10 cellular contexts compared by ENCODE assay signal in the genomic region with DNA sequence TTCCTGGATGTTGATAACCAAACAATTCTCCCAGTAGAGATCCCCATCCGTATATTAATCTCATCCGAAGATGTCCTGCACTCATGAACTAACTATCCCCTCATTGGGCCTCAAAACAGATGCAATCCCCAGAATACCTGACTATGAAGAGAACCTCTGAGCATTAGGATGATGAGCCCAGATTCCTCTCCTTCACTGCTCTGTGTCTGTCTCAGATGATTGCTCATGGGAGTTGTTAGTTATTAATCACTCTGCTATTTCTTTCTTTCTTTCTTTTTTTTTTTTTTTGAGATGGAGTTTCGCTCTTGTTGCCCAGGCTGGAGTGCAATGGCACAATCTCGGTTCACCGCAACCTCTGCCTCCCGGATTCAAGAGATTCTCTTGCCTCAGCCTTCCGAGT. TPM values are rescaled to one million over a fixed set of nuclear protein-coding genes. Genes with fewer than 3 reads are reported as not detected.
DNase-seq lines count a peak whose midpoint lies in the region; ATAC-seq, FAIRE-seq and TF ChIP-seq lines count a peak whose summit lies in the region.
"Not testable (repeated sequence)": the region's sequence is repeated elsewhere in the genome, so short reads cannot be mapped to it uniquely, and the experiment has no call there.
"Had no signal": no experiment of that assay in that cellular context is flagged by ENCODE, and none has a peak within 500 bp of the region (broad histone marks: within the 10 kb centered on the region; RNA-seq: fewer than 3 reads in every experiment).

No MANE protein-coding gene starts in this region.

- RAD21 ChIA-PET in GM12878 (lab: Charles Lee; ENCODE audit: unreplicated experiment), result interaction anchor here (0.8 to 5.8 kb wide), 8 partner anchors 9 to 106 kb away, joined by 3 to 123 read pairs (median 7); a partner anchor contains a TSS

- SMC1A ChIA-PET in GM12878 (lab: Charles Lee; ENCODE audit: uncharacterized antibody, unreplicated experiment), result interaction anchor here (1.5 to 8.1 kb wide), 8 partner anchors 7 to 66 kb away, joined by 3 to 132 read pairs (median 6); a partner anchor contains a TSS

- H2AFZ ChIP-seq in GM12878 (ENCODE audit: control insufficient read depth, low read depth, low read length), result not testable (repeated sequence)

- peaks cover 22% of the 10 kb centered on the region for H3K9me3 Mint-ChIP-seq in activated B cell treated with CpG ODN at 0.5 μM for 24 hours
- H3K9me3 Mint-ChIP-seq in activated CD8-positive, alpha-beta T cell treated with anti-CD3 and anti-CD28 coated beads for 36 hours, result peaks cover 27% of the 10 kb centered on the region
- peaks cover 20% of the 10 kb centered on the region for H3K9me3 Mint-ChIP-seq in activated naive CD4-positive, alpha-beta T cell treated with anti-CD3 and anti-CD28 coated beads for 36 hours
- H3K9me3 Mint-ChIP-seq in naive B cell, result peaks cover 11 to 42% (median 34%) of the 10 kb centered on the region in 7 donors

- ATAC-seq in activated B cell treated with CpG ODN at 0.5 μM for 24 hours (ENCODE audit: low read depth); activated CD8-positive, alpha-beta T cell treated with anti-CD3 and anti-CD28 coated beads for 36 hours; naive B cell (ENCODE audit: low read depth in 2 of 2): not testable (repeated sequence)
- peak; percentile 15; the same call in 2 of the 3 replicates for ATAC-seq in GM12878

- H3K4me1 Mint-ChIP-seq in activated B cell treated with CpG ODN at 0.5 μM for 24 hours (peaks cover 81% of the 10 kb centered on the region), naive B cell (peaks cover 67 to 79% (median 71%) of the 10 kb centered on the region in 3 donors)
- H3K4me1 Mint-ChIP-seq in activated CD8-positive, alpha-beta T cell treated with anti-CD3 and anti-CD28 coated beads for 36 hours (ENCODE audit: low read depth), result peaks cover 61% of the 10 kb centered on the region
- peaks cover 55% of the 10 kb centered on the region for H3K4me1 Mint-ChIP-seq in activated naive CD4-positive, alpha-beta T cell treated with anti-CD3 and anti-CD28 coated beads for 36 hours (ENCODE audit: low read depth)

- H4K20me1 ChIP-seq in BLaER1 treated with 17β-estradiol and CSF1 and Interleukin-3, amounts not matched to agents 10 nM and 100 nM; GM12878 (ENCODE audit: control insufficient read depth, insufficient read depth): not testable (repeated sequence)

- H3K4me3 ChIP-seq in BLaER1 treated with 17β-estradiol and CSF1 and Interleukin-3, amounts not matched to agents 10 nM and 100 nM, result peak overlapping the region in 1 of 10 experiments; percentile 6; a peak in 2 of 20 replicates
- not testable (repeated sequence) for H3K4me3 ChIP-seq in GM12878, spleen

- not testable (repeated sequence) for TF ChIP-seq EP300 in GM12878 (IDR thresholded peaks at IDR 0.05; ENCODE audit: borderline replicate concordance in 1 of 2, control insufficient read depth in 1 of 2, low read depth in 2 of 2, low read length in 2 of 2)

- peak overlapping the region; percentile 94 for H3K27ac Mint-ChIP-seq in activated B cell treated with CpG ODN at 0.5 μM for 24 hours
- peak overlapping the region; percentile 88 for H3K27ac Mint-ChIP-seq in activated CD8-positive, alpha-beta T cell treated with anti-CD3 and anti-CD28 coated beads for 36 hours
- peak overlapping the region; percentile 0 for H3K27ac Mint-ChIP-seq in activated naive CD4-positive, alpha-beta T cell treated with anti-CD3 and anti-CD28 coated beads for 36 hours
- peak overlapping the region; percentile 95 to 98 (median 98) for H3K27ac Mint-ChIP-seq in naive B cell

- peaks cover 0 to 13% (median 6%) of the 10 kb centered on the region in 11 experiments; a peak in 8 of 22 replicates for H3K36me3 ChIP-seq in BLaER1 treated with 17β-estradiol and CSF1 and Interleukin-3, amounts not matched to agents 10 nM and 100 nM
- peaks cover 15% of the 10 kb centered on the region for H3K36me3 ChIP-seq in KOPT-K1 (ENCODE audit: insufficient read depth, low read length)
- H3K36me3 ChIP-seq in GM12878 (ENCODE audit: control insufficient read depth in 2 of 2, insufficient read depth in 2 of 2, low read length in 1 of 2); spleen: not testable (repeated sequence)

- H3K27me3 ChIP-seq in BLaER1 treated with 17β-estradiol and CSF1 and Interleukin-3, amounts not matched to agents 10 nM and 100 nM; GM12878 (replicated peaks in 1 of 2; ENCODE audit: control insufficient read depth in 2 of 2, insufficient read depth in 2 of 2, low read length in 1 of 2); spleen (replicated peaks in 1 of 7): not testable (repeated sequence)

- H3K27ac ChIP-seq in BLaER1 treated with 17β-estradiol and CSF1 and Interleukin-3, amounts not matched to agents 10 nM and 100 nM, result peak overlapping the region in 10 of 11 experiments; percentile 59 to 93 (median 78); a peak in 20 of 22 replicates
- H3K27ac ChIP-seq in KOPT-K1 (ENCODE audit: low read depth, low read length, poor library complexity, severe bottlenecking), result peak overlapping the region; percentile 81
- peak overlapping the region; percentile 84 for H3K27ac ChIP-seq in GM12878 (ENCODE audit: control insufficient read depth, insufficient read depth)
- H3K27ac ChIP-seq in spleen, result peak overlapping the region in 7 of 8 donors; percentile 47 to 93 (median 87)

- DNase-seq in activated B cell treated with CpG ODN at 0.5 μM for 24 hours; activated CD8-positive, alpha-beta T cell treated with anti-CD3 and anti-CD28 coated beads for 36 hours; activated naive CD4-positive, alpha-beta T cell treated with anti-CD3 and anti-CD28 coated beads for 36 hours; GM12878 (ENCODE audit: low read depth, low spot score); naive B cell; spleen: not testable (repeated sequence)

- TF ChIP-seq POLR2A in GM12878 (IDR thresholded peaks at IDR 0.05; ENCODE audit: low read depth, low read length); spleen (IDR thresholded peaks at IDR 0.05): not testable (repeated sequence)

- peak overlapping the region in 9 of 11 experiments; percentile 43 to 82 (median 70); a peak in 14 of 22 replicates for H3K9ac ChIP-seq in BLaER1 treated with 17β-estradiol and CSF1 and Interleukin-3, amounts not matched to agents 10 nM and 100 nM
- 0 out of 2 replicates have a peak overlapping the region, but pooled peaks have one; percentile 32 for H3K9ac ChIP-seq in GM12878 (ENCODE audit: control insufficient read depth, insufficient read depth, low read length)

- peak overlapping the region; percentile 66 to 93 (median 83); a peak in 21 of 22 replicates for H3K4me2 ChIP-seq in BLaER1 treated with 17β-estradiol and CSF1 and Interleukin-3, amounts not matched to agents 10 nM and 100 nM
- peak overlapping the region; percentile 80; the same call in 1 of the 2 replicates for H3K4me2 ChIP-seq in GM12878 (ENCODE audit: control insufficient read depth, insufficient read depth)

- BruUV-seq in GM12878 (replicated peaks; lab: Mats Ljungman, UMichigan), result not testable (repeated sequence)

- in situ Hi-C loops in GM12878 (cut with MboI), result not testable (repeated sequence)

- H3K4me3 Mint-ChIP-seq in activated B cell treated with CpG ODN at 0.5 μM for 24 hours, result peak overlapping the region; percentile 54
- H3K4me3 Mint-ChIP-seq in activated CD8-positive, alpha-beta T cell treated with anti-CD3 and anti-CD28 coated beads for 36 hours; activated naive CD4-positive, alpha-beta T cell treated with anti-CD3 and anti-CD28 coated beads for 36 hours: not testable (repeated sequence)
- H3K4me3 Mint-ChIP-seq in naive B cell, result peak overlapping the region; percentile 41 to 88 (median 79)

- intact Hi-C loops in activated B cell treated with CpG ODN at 0.5 μM for 24 hours (cut with micrococcal nuclease), result loop anchor here (2.0 kb wide), 1 partner anchor 27 kb away; no protein-coding TSS in a partner anchor
- intact Hi-C loops in activated CD8-positive, alpha-beta T cell treated with anti-CD3 and anti-CD28 coated beads for 36 hours (cut with micrococcal nuclease); activated naive CD4-positive, alpha-beta T cell treated with anti-CD3 and anti-CD28 coated beads for 36 hours (cut with micrococcal nuclease); GM12878 (cut with micrococcal nuclease; ENCODE audit: unreplicated experiment); spleen (cut with DNase I; ENCODE audit: low total_unique reads): not testable (repeated sequence)

- H3K27me3 Mint-ChIP-seq in activated B cell treated with CpG ODN at 0.5 μM for 24 hours; activated CD8-positive, alpha-beta T cell treated with anti-CD3 and anti-CD28 coated beads for 36 hours; activated naive CD4-positive, alpha-beta T cell treated with anti-CD3 and anti-CD28 coated beads for 36 hours (ENCODE audit: low read depth); naive B cell: not testable (repeated sequence)

- not testable (repeated sequence) for H3K79me2 ChIP-seq in GM12878 (ENCODE audit: control insufficient read depth, insufficient read depth, low read length)

- CTCF ChIA-PET in activated B cell treated with CpG ODN at 0.5 μM for 24 hours (lab: Charles Lee), result interaction anchor here (1.3 to 2.0 kb wide), 2 partner anchors 15 to 43 kb away, joined by 3 to 15 read pairs; no protein-coding TSS in a partner anchor
- CTCF ChIA-PET in activated CD8-positive, alpha-beta T cell treated with anti-CD3 and anti-CD28 coated beads for 36 hours (lab: Charles Lee), result interaction anchor here (1.7 to 11.0 kb wide), 3 partner anchors 11 to 70 kb away, joined by 8 to 155 read pairs (median 37); a partner anchor contains a TSS
- CTCF ChIA-PET in activated naive CD4-positive, alpha-beta T cell treated with anti-CD3 and anti-CD28 coated beads for 36 hours (lab: Charles Lee), result interaction anchor here (2.5 to 5.7 kb wide), 3 partner anchors 8 to 43 kb away, joined by 9 to 64 read pairs (median 14); a partner anchor contains a TSS
- CTCF ChIA-PET in GM12878 (lab: Yijun Ruan, JAX), result interaction anchor here (3.1 to 6.8 kb wide), 2 partner anchors 12 to 43 kb away, joined by 19 to 123 read pairs; a partner anchor contains a TSS

- 74% methylated on average over 7 of the region's 7 CpGs for WGBS in GM12878 (ENCODE audit: insufficient coverage, insufficient replicate concordance, low lambda C conversion rate, missing lambda C conversion rate)
- 77 to 88% (median 83%) methylated on average over 7 of the region's 7 CpGs for WGBS in spleen, 5 donors

- TF ChIP-seq RAD21 in GM12878 (IDR thresholded peaks at IDR 0.05; ENCODE audit: insufficient read depth, low read depth, low read length), result not testable (repeated sequence)

- peaks cover 47 to 70% (median 57%) of the 10 kb centered on the region in 10 experiments for H3K4me1 ChIP-seq in BLaER1 treated with 17β-estradiol and CSF1 and Interleukin-3, amounts not matched to agents 10 nM and 100 nM
- peaks cover 46% of the 10 kb centered on the region for H3K4me1 ChIP-seq in GM12878 (ENCODE audit: control insufficient read depth, insufficient read depth, low read length)
- peaks cover 21 to 62% (median 49%) of the 10 kb centered on the region in 6 donors for H3K4me1 ChIP-seq in spleen

- H3K36me3 Mint-ChIP-seq in activated B cell treated with CpG ODN at 0.5 μM for 24 hours (ENCODE audit: low read depth), result peaks cover 78% of the 10 kb centered on the region
- H3K36me3 Mint-ChIP-seq in activated CD8-positive, alpha-beta T cell treated with anti-CD3 and anti-CD28 coated beads for 36 hours (ENCODE audit: low read depth), result peaks cover 29% of the 10 kb centered on the region
- peaks cover 25% of the 10 kb centered on the region for H3K36me3 Mint-ChIP-seq in activated naive CD4-positive, alpha-beta T cell treated with anti-CD3 and anti-CD28 coated beads for 36 hours (ENCODE audit: low read depth)
- H3K36me3 Mint-ChIP-seq in naive B cell, result peaks cover 22 to 31% of the 10 kb centered on the region in 2 donors

- not testable (repeated sequence) for TF ChIP-seq CTCF in activated B cell treated with CpG ODN at 0.5 μM for 24 hours (IDR thresholded peaks at IDR 0.05); activated CD8-positive, alpha-beta T cell treated with anti-CD3 and anti-CD28 coated beads for 36 hours (IDR thresholded peaks at IDR 0.05); GM12878 (IDR thresholded peaks at IDR 0.05 in 2 of 3, conservative IDR thresholded peaks at IDR 0.05 in 1 of 3; ENCODE audit: control insufficient read depth in 2 of 3, extremely low read depth in 1 of 3, insufficient read depth in 1 of 3, low read depth in 3 of 3, low read length in 3 of 3); spleen (IDR thresholded peaks at IDR 0.05 in 8 of 11, conservative IDR thresholded peaks at IDR 0.05 in 3 of 11)

- FAIRE-seq in GM12878 (lab: Jason Lieb, UNC), result not testable (repeated sequence)

- POLR2A ChIA-PET in activated B cell treated with CpG ODN at 0.5 μM for 24 hours (lab: Charles Lee), result interaction anchor here (0.7 to 6.4 kb wide), 5 partner anchors 12 to 422 kb away, joined by 3 to 135 read pairs (median 10); a partner anchor contains a TSS
- POLR2A ChIA-PET in activated CD8-positive, alpha-beta T cell treated with anti-CD3 and anti-CD28 coated beads for 36 hours (lab: Charles Lee), result interaction anchor here (1.5 to 5.9 kb wide), 2 partner anchors 13 to 17 kb away, joined by 5 to 80 read pairs; a partner anchor contains a TSS
- POLR2A ChIA-PET in GM12878 (lab: Charles Lee), result interaction anchor here (0.7 to 4.5 kb wide), 5 partner anchors 9 to 456 kb away, joined by 3 to 22 read pairs (median 8); a partner anchor contains a TSS

- peaks cover 34 to 42% (median 40%) of the 10 kb centered on the region in 11 experiments for H3K9me3 ChIP-seq in BLaER1 treated with 17β-estradiol and CSF1 and Interleukin-3, amounts not matched to agents 10 nM and 100 nM (replicated peaks in 1 of 11)
- H3K9me3 ChIP-seq in KOPT-K1 (ENCODE audit: insufficient read depth, low read length, poor library complexity, severe bottlenecking) (peaks cover 24% of the 10 kb centered on the region), spleen (peaks cover 3 to 40% (median 38%) of the 10 kb centered on the region in 8 donors)
- H3K9me3 ChIP-seq in GM12878 (replicated peaks; ENCODE audit: control insufficient read depth, insufficient read depth, low read length), result not testable (repeated sequence)

RNA-seq across cellular contexts. Expression of a gene that starts 12.5 kb away (rescaled TPM):
- total RNA-seq in activated B cell treated with CpG ODN at 0.5 μM for 24 hours (260 and 302 TPM in 2 replicates), GM12878 (2014; rRNA removed) (38.6 and 38.9 TPM in 2 replicates), GM12878 (2014; rRNA removed; fragmentation: Illumina TruSeq; extraction: Trizol) (38.7 and 40.5 TPM in 2 replicates), GM12878 (2021) (37.9 and 41.1 TPM in 2 replicates), spleen (100 to 1,000 TPM; 128 to 247 (median 172) TPM)
- total RNA-seq in activated CD8-positive, alpha-beta T cell treated with anti-CD3 and anti-CD28 coated beads for 36 hours, result 10 to 100 TPM; 88.3 to 96.3 TPM
- 100 to 1,000 TPM; 111 to 116 TPM for total RNA-seq in activated naive CD4-positive, alpha-beta T cell treated with anti-CD3 and anti-CD28 coated beads for 36 hours
- total RNA-seq in GM12878 (2013; cell fraction: nucleolus; rRNA removed), result 176 and 194 TPM in 2 replicates
- 19.2 TPM for polyA plus RNA-seq in GM12878 (2011; ENCODE audit: low read depth)
- polyA plus RNA-seq in GM12878 (2011; rRNA removed) (47.4 and 48.2 TPM in 2 replicates), GM12878 (2014; fragmentation: Illumina TruSeq; extraction: Trizol) (44.9 and 49.9 TPM in 2 replicates), GM12878 (2014; fragmentation: Nextera tagmentation; extraction: Ambion mirVana) (10 to 100 TPM; 22.2 to 23.6 TPM), GM12878 (2014; rRNA removed) (28.9 and 30.8 TPM in 2 replicates), GM12878 (2016; fragmentation: Nextera tagmentation; extraction: Ambion mirVana) (10 to 100 TPM; 25.9 TPM), naive B cell (ENCODE audit: low read depth in 6 of 6) (100 to 1,000 TPM; 464 to 666 (median 484) TPM), spleen (10 to 100 TPM; 40.6 to 43.4 (median 41.2) TPM)
- 31.8 and 32.2 TPM in 2 replicates for polyA plus RNA-seq in GM12878 (2011; cell fraction: cytosol; rRNA removed)
- 24.3 and 24.9 TPM in 2 replicates for polyA plus RNA-seq in GM12878 (2011; cell fraction: nucleus; rRNA removed)
- polyA plus RNA-seq in GM12878 (2012), result 21.1 and 21.5 TPM in 2 replicates
- polyA minus RNA-seq in GM12878 (2011; rRNA and poly(A)+ RNA removed), result 66.1 and 82.5 TPM in 2 replicates
- 17.1 and 17.3 TPM in 2 replicates for polyA minus RNA-seq in GM12878 (2011; cell fraction: cytosol; rRNA and poly(A)+ RNA removed)
- 31.1 and 44.0 TPM in 2 replicates for polyA minus RNA-seq in GM12878 (2011; cell fraction: nucleus; rRNA and poly(A)+ RNA removed)
- total RNA-seq: A172, G401 had no signal

Comparison
In these comparisons a context has a peak if more than half of its experiments do, and no peak if none do; other contexts are left out.
1. H3K27ac Mint-ChIP-seq: peak in every context shown above with its lines; median percentile 98 in naive B cell; 94 in activated B cell treated with CpG ODN at 0.5 μM for 24 hours; 88 in activated CD8-positive, alpha-beta T cell treated with anti-CD3 and anti-CD28 coated beads for 36 hours; 0 in activated naive CD4-positive, alpha-beta T cell treated with anti-CD3 and anti-CD28 coated beads for 36 hours.